12 cellular contexts compared by ENCODE assay signal in the genomic region with DNA sequence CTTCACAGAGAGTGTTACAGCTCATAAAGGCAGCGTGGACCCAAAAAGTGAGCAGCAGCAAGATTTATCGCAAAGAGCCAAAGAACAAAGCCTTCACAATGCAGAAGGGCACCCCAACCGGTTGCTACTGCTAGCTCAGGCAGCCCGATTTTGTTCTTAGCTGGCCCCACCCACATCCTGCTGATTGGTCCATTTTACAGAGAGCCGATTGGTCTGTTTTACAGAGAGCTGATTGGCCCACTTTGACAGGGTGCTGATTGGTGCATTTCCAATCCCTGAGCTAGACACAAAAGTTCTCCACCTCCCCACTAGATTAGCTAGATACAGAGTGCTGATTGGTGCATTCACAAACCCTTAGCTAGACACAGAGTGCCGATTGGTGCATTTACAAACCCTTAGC. TPM values are rescaled to one million over a fixed set of nuclear protein-coding genes. Genes with fewer than 3 reads are reported as not detected.
"Had no signal": no experiment of that assay in that cellular context is flagged by ENCODE, and none has a peak within 500 bp of the region (broad histone marks: within the 10 kb centered on the region; RNA-seq: fewer than 3 reads in every experiment).

No MANE protein-coding gene starts in this region.

RNA-seq across cellular contexts. Expression of a gene that starts 50.1 kb away (rescaled TPM):
- total RNA-seq: OCI-LY7, PC-3, PC-9, Peyer's patch, Right ventricle myocardium inferior, Right ventricle myocardium superior, RPMI7951, SJCRH30, SJSA1, SK-MEL-5, T-cell had no signal
- polyA plus RNA-seq: SK-N-SH had no signal
